Comparison of ENCODE assay signal across 1 cellular context in the genomic region with DNA sequence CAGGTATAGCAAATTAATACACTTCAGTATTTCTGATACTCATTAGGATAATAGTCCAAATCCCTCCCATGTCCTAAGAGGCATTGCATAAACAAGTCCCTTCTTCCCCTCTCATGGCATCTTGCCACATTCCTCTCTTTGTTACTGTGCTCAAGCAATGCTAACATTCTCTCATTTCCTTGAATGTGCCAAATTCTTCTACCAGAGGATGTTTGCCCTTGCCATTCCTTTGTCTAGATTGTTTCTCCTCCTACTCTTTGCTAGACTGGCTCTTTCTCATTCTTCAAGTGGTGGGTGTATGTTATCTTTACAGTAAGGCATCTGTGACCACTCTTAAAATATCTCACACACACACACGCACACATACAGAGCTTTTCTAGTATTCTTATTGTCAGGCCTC.
TF ChIP-seq lines count a peak whose summit lies in the region.

No MANE protein-coding gene starts in this region.

TF ChIP-seq in SK-N-SH treated with all-trans-retinoic acid at 6 μM for 48 hours, 23 proteins besides CTCF, POLR2A, EP300 and RAD21 (continued from another document):
- TF ChIP-seq, protein P1, sequence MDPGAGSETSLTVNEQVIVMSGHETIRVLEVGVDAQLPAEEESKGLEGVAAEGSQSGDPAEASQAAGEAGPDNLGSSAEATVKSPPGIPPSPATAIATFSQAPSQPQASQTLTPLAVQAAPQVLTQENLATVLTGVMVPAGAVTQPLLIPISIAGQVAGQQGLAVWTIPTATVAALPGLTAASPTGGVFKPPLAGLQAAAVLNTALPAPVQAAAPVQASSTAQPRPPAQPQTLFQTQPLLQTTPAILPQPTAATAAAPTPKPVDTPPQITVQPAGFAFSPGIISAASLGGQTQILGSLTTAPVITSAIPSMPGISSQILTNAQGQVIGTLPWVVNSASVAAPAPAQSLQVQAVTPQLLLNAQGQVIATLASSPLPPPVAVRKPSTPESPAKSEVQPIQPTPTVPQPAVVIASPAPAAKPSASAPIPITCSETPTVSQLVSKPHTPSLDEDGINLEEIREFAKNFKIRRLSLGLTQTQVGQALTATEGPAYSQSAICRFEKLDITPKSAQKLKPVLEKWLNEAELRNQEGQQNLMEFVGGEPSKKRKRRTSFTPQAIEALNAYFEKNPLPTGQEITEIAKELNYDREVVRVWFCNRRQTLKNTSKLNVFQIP (CRISPR knock-in tag; IDR thresholded peaks at IDR 0.05; ENCODE audit: borderline replicate concordance, low read depth): no peak
- TF ChIP-seq ZFP30 (CRISPR knock-in tag; IDR thresholded peaks at IDR 0.05) (no peak), ZC3H10 (CRISPR knock-in tag; IDR thresholded peaks at IDR 0.05) (no peak), OSR1 (CRISPR knock-in tag; IDR thresholded peaks at IDR 0.05) (no peak)
